1 cellular context compared by ENCODE assay signal in genomic region chr2:217527586-217528202, GRCh38.
TF ChIP-seq lines count a peak whose summit lies in the region.

No MANE protein-coding gene starts in this region.

TF ChIP-seq in IMR-90, 13 proteins besides CTCF, POLR2A, EP300 and RAD21 (continued from another document):
- TF ChIP-seq MAFK (IDR thresholded peaks at IDR 0.05; ENCODE audit: low read depth, low read length) = peak; percentile 86
